21 cellular contexts compared by ENCODE assay signal in the genomic region with DNA sequence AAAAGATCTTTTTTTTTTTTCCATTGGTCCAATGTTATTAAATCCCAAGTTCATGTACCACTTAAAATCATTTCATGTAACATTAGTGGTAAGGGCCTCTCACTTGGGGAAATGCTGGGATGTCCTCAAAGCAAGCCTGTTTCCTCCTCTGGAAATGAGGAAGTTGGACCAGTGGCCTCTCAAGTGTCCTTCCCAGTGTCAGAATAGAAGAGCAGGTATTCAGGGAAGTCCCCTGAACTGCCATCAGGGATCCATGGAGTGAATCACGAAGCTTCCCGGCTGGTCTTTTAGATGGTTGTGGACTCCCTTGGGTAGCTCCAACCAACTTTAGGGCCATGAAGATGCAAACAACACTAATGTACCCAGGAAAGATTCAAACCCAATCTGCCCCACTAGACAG. TPM values are rescaled to one million over a fixed set of nuclear protein-coding genes. Genes with fewer than 3 reads are reported as not detected.
DNase-seq lines count a peak whose midpoint lies in the region; ATAC-seq, FAIRE-seq and TF ChIP-seq lines count a peak whose summit lies in the region.
"Had no signal": no experiment of that assay in that cellular context is flagged by ENCODE, and none has a peak within 500 bp of the region (broad histone marks: within the 10 kb centered on the region; RNA-seq: fewer than 3 reads in every experiment).

No MANE protein-coding gene starts in this region.

- H2AK5ac ChIP-seq in IMR-90 (ENCODE audit: low read depth, low read length), result peak overlapping the region; percentile 84

- H3K79me2 ChIP-seq in ACC112 (ENCODE audit: control insufficient read depth, insufficient read depth, low read length, unreplicated experiment), result peaks cover 5% of the 10 kb centered on the region
- no peaks in the 10 kb centered on the region for H3K79me2 ChIP-seq in K562 (ENCODE audit: control insufficient read depth, insufficient read depth, low read length)

- dilution Hi-C loops in IMR-90 (cut with HindIII; ENCODE audit: low sequenced_read_pairs, unreplicated experiment), result no loop called here

- H4K20me1 ChIP-seq in IMR-90 (ENCODE audit: insufficient read depth, low read length), result peaks cover under 1% of the 10 kb centered on the region; the same call in 1 of the 2 replicates
- H4K20me1 ChIP-seq in K562 (replicated peaks; ENCODE audit: control insufficient read depth, insufficient read depth, low read length), result no peaks in the 10 kb centered on the region; the same call in none of the 2 replicates

- H3K9me3 ChIP-seq in IMR-90 (ENCODE audit: control insufficient read depth, insufficient read depth, low read length) (no peaks in the 10 kb centered on the region), K562 (replicated peaks; ENCODE audit: control insufficient read depth, insufficient read depth, low read depth, low read length) (no peaks in the 10 kb centered on the region)
- H3K9me3 ChIP-seq: SJCRH30 had no signal

- peaks cover 54% of the 10 kb centered on the region for H3K4me1 ChIP-seq in ACC112 (ENCODE audit: control insufficient read depth, insufficient read depth, low read length, unreplicated experiment)
- peaks cover 45% of the 10 kb centered on the region for H3K4me1 ChIP-seq in IMR-90 (ENCODE audit: control insufficient read depth, insufficient read depth, low read length)
- no peaks in the 10 kb centered on the region; a peak in 1 of 5 replicates for H3K4me1 ChIP-seq in K562 (replicated peaks in 1 of 2; ENCODE audit: control insufficient read depth in 2 of 2, insufficient read depth in 2 of 2, low read length in 2 of 2)
- H3K4me1 ChIP-seq: SJCRH30 had no signal

- intact Hi-C loops in IMR-90 (cut with micrococcal nuclease), result no loop called here
- intact Hi-C loops in K562 (cut with micrococcal nuclease), result no loop called here

- H3K27me3 ChIP-seq in ACC112 (ENCODE audit: insufficient read depth, low read length), result no peaks in the 10 kb centered on the region
- H3K27me3 ChIP-seq in IMR-90 (ENCODE audit: control insufficient read depth, insufficient read depth, low read length), result no peaks in the 10 kb centered on the region
- peaks cover 6 to 33% of the 10 kb centered on the region in 2 experiments for H3K27me3 ChIP-seq in K562 (ENCODE audit: control insufficient read depth in 2 of 2, insufficient read depth in 2 of 2, low read length in 2 of 2)
- H3K27me3 ChIP-seq: SJCRH30 had no signal

- peak overlapping the region; percentile 58; the same call in 1 of the 2 replicates for H2BK120ac ChIP-seq in IMR-90 (ENCODE audit: low read depth, low read length)

- H3K4me2 ChIP-seq in IMR-90 (ENCODE audit: low read depth, low read length), result no peak overlapping the region
- no peak overlapping the region for H3K4me2 ChIP-seq in K562 (ENCODE audit: insufficient read depth, low read length)

- TF ChIP-seq POLR2A in IMR-90 (IDR thresholded peaks at IDR 0.05; ENCODE audit: low read depth, low read length) (no peak), K562 (conservative IDR thresholded peaks at IDR 0.05) (no peak)

- H3K4me3 ChIP-seq in ACC112 (ENCODE audit: low read depth, low read length) (no peak overlapping the region), IMR-90 (ENCODE audit: insufficient read depth, low read depth, low read length) (no peak overlapping the region), K562 (no peak overlapping the region)
- H3K4me3 ChIP-seq: SJCRH30 had no signal

- H3K56ac ChIP-seq in IMR-90 (ENCODE audit: extremely low read depth, insufficient read depth, low read length), result no peak overlapping the region

- DNase-seq in IMR-90, result no peak
- no peak for DNase-seq in K562 (ENCODE audit: extremely low read depth in 1 of 4, low spot score in 3 of 4)
- DNase-seq in islet precursor cell, result peak; percentile 12
- DNase-seq in NCI-H1417 (lab: John Stamatoyannopoulos, UW), result no peak
- no peak for DNase-seq in activated CD8-positive, alpha-beta memory T cell treated with anti-CD3 and anti-CD28 coated beads for 24 hours
- DNase-seq: ACHN; COR-L47; DMS 273 treated with DMSO at 0.1 percent for 48 hours; DND-41; H7; HFFc6; NCI-H1105 treated with DMSO at 0.1 percent for 48 hours; NCI-H187; NCI-H2107; NCI-H510A; NCI-H748 treated with DMSO at 0.1 percent for 48 hours; NK-92 treated with Interleukin-12 subunit alpha and Interleukin-12 subunit beta, amount 100 ng/mL, for 24 hours; SJCRH30 had no signal

- H3K36me3 ChIP-seq in ACC112 (ENCODE audit: insufficient read depth, low read length) (peaks cover 55% of the 10 kb centered on the region; the same call in 1 of the 2 replicates), IMR-90 (ENCODE audit: control insufficient read depth, insufficient read depth, low read length) (peaks cover 33% of the 10 kb centered on the region), K562 (ENCODE audit: control insufficient read depth, insufficient read depth, low read length) (no peaks in the 10 kb centered on the region)
- H3K36me3 ChIP-seq: SJCRH30 had no signal

- H2BK20ac ChIP-seq in IMR-90 (ENCODE audit: low read depth, low read length), result no peak overlapping the region

- ATAC-seq in IMR-90 (ENCODE audit: low read depth) (no peak), K562 (no peak), GM18498 (IDR thresholded peaks at IDR 0.05; ENCODE audit: unreplicated experiment) (no peak)

- peak overlapping the region; percentile 44; the same call in 1 of the 2 replicates for H4K91ac ChIP-seq in IMR-90 (ENCODE audit: insufficient read depth, low read depth, low read length)

- H3K18ac ChIP-seq in IMR-90 (ENCODE audit: low read depth, low read length), result peak overlapping the region; percentile 40; the same call in 1 of the 2 replicates

- peaks cover 20 to 71% of the 10 kb centered on the region in 2 experiments; a peak in 3 of 4 replicates for H3K79me1 ChIP-seq in IMR-90 (ENCODE audit: low read depth in 1 of 2, low read length in 2 of 2)

- H2AK9ac ChIP-seq in IMR-90 (replicated peaks; ENCODE audit: low read depth, low read length, poor library complexity), result no peak overlapping the region

- TF ChIP-seq RAD21 in IMR-90 (IDR thresholded peaks at IDR 0.05; ENCODE audit: low read length) (no peak), K562 (CRISPR knock-in tag; conservative IDR thresholded peaks at IDR 0.05 in 1 of 2, IDR thresholded peaks at IDR 0.05 in 1 of 2) (no peak)

- POLR2A ChIA-PET in IMR-90 (lab: Charles Lee; ENCODE audit: unreplicated experiment) (no interaction called here), K562 (lab: Yijun Ruan, JAX) (no interaction called here)

- H4K5ac ChIP-seq in IMR-90 (ENCODE audit: low read depth, low read length), result peak overlapping the region; percentile 27; the same call in 1 of the 2 replicates

- no CpG with 5 or more reads among the region's 2 CpGs for WGBS in IMR-90 (ENCODE audit: extremely low coverage in 2 of 2, insufficient read length in 1 of 2), 2 experiments
- WGBS in K562 (ENCODE audit: insufficient coverage, low coverage, missing lambda C conversion rate), result 0% methylated on average over 2 of the region's 2 CpGs

- peak overlapping the region in 1 of 2 experiments; percentile 53; a peak in 1 of 4 replicates for H4K8ac ChIP-seq in IMR-90 (ENCODE audit: low read depth in 2 of 2, low read length in 2 of 2)

- no peak for TF ChIP-seq EP300 in K562 (IDR thresholded peaks at IDR 0.05; ENCODE audit: low read length)

- H3K9me1 ChIP-seq in IMR-90 (ENCODE audit: insufficient read depth, low read length) (peaks cover 73% of the 10 kb centered on the region), K562 (ENCODE audit: control insufficient read depth, insufficient read depth, low read length) (no peaks in the 10 kb centered on the region)

- H3K27ac ChIP-seq in ACC112 (ENCODE audit: low read depth, low read length) (peak overlapping the region; percentile 98; the same call in 1 of the 2 replicates), IMR-90 (ENCODE audit: insufficient read depth, low read length) (no peak overlapping the region), K562 (ENCODE audit: extremely low read depth, low read depth, low read length) (no peak overlapping the region)
- H3K27ac ChIP-seq: SJCRH30 had no signal

- no peak overlapping the region for H2BK5ac ChIP-seq in IMR-90 (ENCODE audit: low read depth, low read length, poor library complexity, severe bottlenecking)

- no TSS peak for BruUV-seq in IMR-90 (replicated peaks; lab: Mats Ljungman, UMichigan)
- no TSS peak for BruUV-seq in K562 (replicated peaks; lab: Mats Ljungman, UMichigan)

- no peak for FAIRE-seq in K562 (lab: Jason Lieb, UNC)

- 0 out of 2 replicates have a peak overlapping the region, but pooled peaks have one; percentile 42 for H3K23ac ChIP-seq in IMR-90 (ENCODE audit: low read depth, low read length)

- peak overlapping the region; percentile 77; the same call in 2 of the 3 replicates for H2BK15ac ChIP-seq in IMR-90 (ENCODE audit: low read depth, low read length)

- TF ChIP-seq CTCF in IMR-90 (conservative IDR thresholded peaks at IDR 0.05; ENCODE audit: low read depth, low read length) (no peak), K562 (IDR thresholded peaks at IDR 0.05 in 2 of 3, conservative IDR thresholded peaks at IDR 0.05 in 1 of 3; ENCODE audit: insufficient read depth in 2 of 3, low read depth in 1 of 3, low read length in 3 of 3) (no peak)

- in situ Hi-C loops in IMR-90 (cut with MboI; ENCODE audit: low sequenced_read_pairs), result no loop called here
- in situ Hi-C loops in K562 (cut with MboI), result no loop called here

- H2AFZ ChIP-seq in ACC112 (ENCODE audit: low read length, unreplicated experiment), result no peak overlapping the region
- H2AFZ ChIP-seq in IMR-90 (replicated peaks; ENCODE audit: low read length, poor library complexity), result no peak overlapping the region
- no peak overlapping the region for H2AFZ ChIP-seq in K562 (ENCODE audit: low read depth, low read length)

- H3K14ac ChIP-seq in IMR-90 (replicated peaks; ENCODE audit: low read depth, low read length), result no peak overlapping the region; the same call in 1 of the 2 replicates

- CTCF ChIA-PET in IMR-90 (lab: Yijun Ruan, JAX), result interaction anchor here (1.5 kb wide), 1 partner anchor 11 kb away, joined by 4 read pairs; no protein-coding TSS in a partner anchor
- CTCF ChIA-PET in K562 (lab: Yijun Ruan, JAX; ENCODE audit: low intra/inter-chr PET ratio), result no interaction called here

- no peak overlapping the region for H3K9ac ChIP-seq in IMR-90 (ENCODE audit: low read depth, low read length)
- H3K9ac ChIP-seq in K562 (ENCODE audit: insufficient read depth in 1 of 2, low read depth in 2 of 2, low read length in 2 of 2), result no peak overlapping the region

- peak overlapping the region; percentile 61 for H3K4ac ChIP-seq in IMR-90 (ENCODE audit: low read depth, low read length)

RNA-seq across cellular contexts. Expression of a gene that starts 55.1 kb away (rescaled TPM):
- total RNA-seq in IMR-90 (2012; rRNA removed) (5.3 and 5.7 TPM in 2 replicates), K562 (2014; rRNA removed) (0.12 TPM in 1 of 2 replicates, not detected in the other), K562 (2014; rRNA removed; fragmentation: Illumina TruSeq; extraction: Trizol) (0.48 TPM in 1 of 2 replicates, not detected in the other), K562 (2015; rRNA removed; fragmentation: Illumina TruSeq; extraction: Trizol) (0.04 TPM in 1 of 2 replicates, not detected in the other), K562 (2021) (0.07 and 0.13 TPM in 2 replicates)
- polyA plus RNA-seq in IMR-90 (2012; rRNA removed) (2.9 and 3.3 TPM in 2 replicates), K562 (2011; rRNA removed) (0.04 TPM in 1 of 2 replicates, not detected in the other), K562 (2014; fragmentation: Illumina TruSeq; extraction: Trizol) (0.03 and 0.10 TPM in 2 replicates), K562 (2014; fragmentation: Nextera tagmentation; extraction: Ambion mirVana) (under 1 TPM; 0.01 to 0.03 TPM), K562 (2014; rRNA removed) (0.12 TPM in 1 of 2 replicates, not detected in the other)
- polyA plus RNA-seq in IMR-90 (2012; cell fraction: cytosol; rRNA removed), result 2.4 and 2.9 TPM in 2 replicates
- 2.3 and 2.4 TPM in 2 replicates for polyA plus RNA-seq in IMR-90 (2012; cell fraction: nucleus; rRNA removed; ENCODE audit: low replicate concordance)
- not detected in 2 replicates for total RNA-seq in K562 (2011; cell fraction: chromatin; rRNA removed; ENCODE audit: low replicate concordance)
- under 0.01 TPM in 1 of 2 replicates, not detected in the other for total RNA-seq in K562 (2011; cell fraction: nucleolus; rRNA removed)
- total RNA-seq in K562 (2011; cell fraction: nucleoplasm; rRNA removed), result 0.07 TPM in 1 of 2 replicates, not detected in the other
- 0.01 TPM in 2 replicates for polyA plus RNA-seq in K562 (2011; cell fraction: cytosol; rRNA removed)
- not detected in 2 replicates for polyA plus RNA-seq in K562 (2011; cell fraction: nucleus; rRNA removed)
- 0.07 and 0.10 TPM in 2 replicates for polyA plus RNA-seq in K562 (2012)
- polyA minus RNA-seq in K562 (2011; rRNA and poly(A)+ RNA removed), result not detected in 2 replicates
- not detected in 2 replicates for polyA minus RNA-seq in K562 (2011; cell fraction: cytosol; rRNA and poly(A)+ RNA removed)
- not detected in 2 replicates for polyA minus RNA-seq in K562 (2011; cell fraction: nucleus; rRNA and poly(A)+ RNA removed)
- polyA plus RNA-seq: CD14-positive monocyte had no signal
